ENCODE assay signal across 27 cellular contexts in the genomic region with DNA sequence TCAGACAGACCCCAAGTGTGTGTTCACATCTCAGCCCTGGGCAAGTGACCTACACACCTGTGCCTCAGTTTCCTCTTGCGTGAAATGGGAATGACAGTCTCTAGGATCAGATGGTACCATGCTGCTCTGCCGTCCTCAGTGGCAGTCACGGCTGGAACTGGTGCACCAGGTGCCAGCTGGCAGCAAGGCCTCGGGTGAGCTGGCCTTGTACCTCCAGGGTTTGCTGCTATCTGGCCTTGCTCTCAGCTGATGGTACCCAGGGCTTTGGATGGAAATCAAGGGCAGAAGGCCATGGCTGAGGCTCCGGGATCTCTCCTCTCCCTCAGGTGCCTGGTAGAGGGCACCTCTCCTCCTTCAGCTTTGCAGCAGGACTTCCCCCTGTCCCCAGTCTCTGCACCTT.
"Had no signal": no experiment of that assay in that cellular context is flagged by ENCODE, and none has a peak within 500 bp of the region (broad histone marks: within the 10 kb centered on the region; RNA-seq: fewer than 3 reads in every experiment).

No MANE protein-coding gene starts in this region.

- H3K4me1 ChIP-seq: ascending aorta, breast epithelium, esophagus muscularis mucosa, foreskin keratinocyte had no signal

- H3K27me3 ChIP-seq: ascending aorta, breast epithelium, cardiac muscle cell, dorsolateral prefrontal cortex, esophagus muscularis mucosa, foreskin keratinocyte, gastrocnemius medialis had no signal

- H3K9me3 ChIP-seq: ascending aorta, breast epithelium, esophagus muscularis mucosa, gastrocnemius medialis had no signal

- H3K27ac ChIP-seq: ascending aorta, breast epithelium, cardiac muscle cell, coronary artery, dorsolateral prefrontal cortex, esophagus muscularis mucosa, foreskin keratinocyte, gastrocnemius medialis had no signal

- DNase-seq: activated CD4-positive, alpha-beta memory T cell treated with anti-CD3 and anti-CD28 coated beads for 36 hours; activated CD4-positive, alpha-beta T cell treated with anti-CD3 and anti-CD28 coated beads for 36 hours; activated CD4-positive, alpha-beta T cell treated with anti-CD3 and anti-CD28 coated beads, Interleukin-2, amount 10 ng/mL, durations not matched to agents 24 days and 14 days; activated CD4-positive, CD25-positive, alpha-beta regulatory T cell; activated CD4-positive, CD25-positive, alpha-beta regulatory T cell treated with anti-CD3 and anti-CD28 coated beads, Interleukin-2, amount 50 U/mL, for 72 hours; activated CD8-positive, alpha-beta memory T cell treated with anti-CD3 and anti-CD28 coated beads, Interleukin-2, amount 10 ng/mL, durations not matched to agents 7 days and 5 days; activated CD8-positive, alpha-beta memory T cell treated with anti-CD3 and anti-CD28 coated beads, Interleukin-2, amount 50 U/mL, for 4 hours; activated CD8-positive, alpha-beta T cell treated with anti-CD3 and anti-CD28 coated beads, Interleukin-2, amount 10 ng/mL, durations not matched to agents 7 days and 5 days; activated gamma-delta T cell; activated naive CD4-positive, alpha-beta T cell; activated naive CD4-positive, alpha-beta T cell treated with anti-CD3 and anti-CD28 coated beads, Interleukin-2, amount 10 ng/mL, durations not matched to agents 7 days and 5 days; activated naive CD8-positive, alpha-beta T cell treated with anti-CD3 and anti-CD28 coated beads, Interleukin-2, amount 10 ng/mL, durations not matched to agents 7 days and 5 days; activated T-cell treated with anti-CD3 and anti-CD28 coated beads, Interleukin-2, amount 50 U/mL, for 1 hour; activated T-cell treated with anti-CD3 and anti-CD28 coated beads, Interleukin-2, amount 50 U/mL, for 72 hours; dorsolateral prefrontal cortex; effector memory CD4-positive, alpha-beta T cell; endodermal cell; erythroblast; foreskin keratinocyte; gastrocnemius medialis; T-helper 2 cell had no signal

- H3K36me3 ChIP-seq: breast epithelium had no signal

- H3K4me3 ChIP-seq: ascending aorta, breast epithelium, cardiac muscle cell, coronary artery, dorsolateral prefrontal cortex, esophagus muscularis mucosa, gastrocnemius medialis had no signal

- ATAC-seq: activated CD4-positive, alpha-beta T cell treated with anti-CD3 and anti-CD28 coated beads for 36 hours; activated CD8-positive, alpha-beta memory T cell treated with anti-CD3 and anti-CD28 coated beads, Interleukin-2, amount 10 ng/mL, durations not matched to agents 7 days and 5 days; activated CD8-positive, alpha-beta T cell treated with anti-CD3 and anti-CD28 coated beads, Interleukin-2, amount 10 ng/mL, durations not matched to agents 7 days and 5 days; activated naive CD4-positive, alpha-beta T cell treated with anti-CD3 and anti-CD28 coated beads, Interleukin-2, amount 50 U/mL, for 72 hours; activated T-cell treated with anti-CD3 and anti-CD28 coated beads, Interleukin-2, amount 50 U/mL, for 72 hours; foreskin keratinocyte; gastrocnemius medialis had no signal
